ENCODE assay signal across 2 cellular contexts in the genomic region with DNA sequence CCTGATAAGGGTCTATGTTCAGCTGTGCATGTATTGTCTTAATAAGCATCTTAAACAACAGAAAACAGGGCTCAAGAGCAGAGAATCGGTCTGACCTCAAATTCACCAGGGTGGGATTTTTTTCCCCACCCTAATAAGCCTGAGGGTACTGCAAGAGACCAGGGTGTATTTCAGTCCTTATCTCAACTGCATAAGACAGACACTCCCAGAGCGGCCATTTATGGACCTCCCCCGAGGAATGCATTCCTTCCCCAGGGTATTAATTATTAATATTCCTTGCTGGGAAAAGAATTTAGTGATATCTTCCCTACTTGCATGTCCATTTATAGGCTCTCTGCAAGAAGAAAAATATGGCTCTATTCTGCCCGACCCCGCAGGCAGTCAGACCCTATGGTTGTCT. TPM values are rescaled to one million over a fixed set of nuclear protein-coding genes. Genes with fewer than 3 reads are reported as not detected.
"Had no signal": no experiment of that assay in that cellular context is flagged by ENCODE, and none has a peak within 500 bp of the region (broad histone marks: within the 10 kb centered on the region; RNA-seq: fewer than 3 reads in every experiment).

No MANE protein-coding gene starts in this region.

RNA-seq across cellular contexts. Expression of gene CCDC170, which starts 25.2 kb away (rescaled TPM):
- total RNA-seq: G401, GM12878 had no signal
- polyA plus RNA-seq: GM12878 had no signal
